18 cellular contexts compared by ENCODE assay signal in the genomic region with DNA sequence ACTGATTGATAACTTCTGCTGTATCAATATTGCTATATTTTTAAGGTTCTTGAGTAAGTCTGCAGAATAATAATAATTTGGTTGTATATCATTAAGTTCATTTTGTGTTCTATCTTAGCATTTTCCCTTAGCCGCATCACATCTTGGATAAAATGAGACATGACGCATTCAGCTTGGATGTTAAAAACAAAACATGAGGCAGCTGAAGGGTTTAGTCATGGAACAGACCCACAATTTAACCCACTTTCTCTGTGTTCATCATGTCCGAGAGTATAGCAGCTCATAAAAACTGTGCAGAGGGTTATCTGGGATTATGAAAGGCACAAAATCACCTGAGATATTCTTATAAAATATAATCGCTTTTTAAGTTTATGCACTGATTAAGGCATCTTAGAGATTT.
A peak's percentile ranks its signal among the peaks of the same experiment; 100 is the strongest.
DNase-seq lines count a peak whose midpoint lies in the region; ATAC-seq and TF ChIP-seq lines count a peak whose summit lies in the region.
"Had no signal": no experiment of that assay in that cellular context is flagged by ENCODE, and none has a peak within 500 bp of the region (broad histone marks: within the 10 kb centered on the region; RNA-seq: fewer than 3 reads in every experiment).

No MANE protein-coding gene starts in this region.

- H3K18ac ChIP-seq in IMR-90 (ENCODE audit: low read depth, low read length) = no peak overlapping the region

- POLR2A ChIA-PET in IMR-90 (lab: Charles Lee; ENCODE audit: unreplicated experiment) (no interaction called here), Caco-2 (lab: Charles Lee) (no interaction called here)

- ATAC-seq in IMR-90 (ENCODE audit: low read depth) (no peak), HG02759 (IDR thresholded peaks at IDR 0.05; ENCODE audit: unreplicated experiment) (no peak)
- ATAC-seq: A549 had no signal

- no peak overlapping the region for H2AK9ac ChIP-seq in IMR-90 (replicated peaks; ENCODE audit: low read depth, low read length, poor library complexity)

- no peak overlapping the region for H2BK20ac ChIP-seq in IMR-90 (ENCODE audit: low read depth, low read length)

- H3K4me3 ChIP-seq in IMR-90 (ENCODE audit: insufficient read depth, low read depth, low read length) = no peak overlapping the region
- peak overlapping the region in 1 of 4 experiments; percentile 6 for H3K4me3 ChIP-seq in fibroblast of lung (replicated peaks in 1 of 4; ENCODE audit: control extremely low read depth in 1 of 4, insufficient read depth in 1 of 4, low read depth in 3 of 4, low read length in 4 of 4)
- H3K4me3 ChIP-seq in Caco-2 (ENCODE audit: low read depth, low read length) = no peak overlapping the region
- H3K4me3 ChIP-seq: A549, BLaER1 had no signal

- H2BK120ac ChIP-seq in IMR-90 (ENCODE audit: low read depth, low read length) = no peak overlapping the region

- no peaks in the 10 kb centered on the region for H3K36me3 Mint-ChIP-seq in Caco-2 (ENCODE audit: insufficient read depth, unreplicated experiment)
- no peaks in the 10 kb centered on the region for H3K36me3 Mint-ChIP-seq in activated naive CD8-positive, alpha-beta T cell treated with anti-CD3 and anti-CD28 coated beads for 36 hours
- H3K36me3 Mint-ChIP-seq: CD8-positive, alpha-beta memory T cell had no signal

- no peaks in the 10 kb centered on the region for H3K4me1 Mint-ChIP-seq in Caco-2 (ENCODE audit: low read depth, unreplicated experiment)
- no peaks in the 10 kb centered on the region for H3K4me1 Mint-ChIP-seq in activated naive CD8-positive, alpha-beta T cell treated with anti-CD3 and anti-CD28 coated beads for 36 hours
- H3K4me1 Mint-ChIP-seq: CD8-positive, alpha-beta memory T cell had no signal

- H3K27ac Mint-ChIP-seq in Caco-2 (ENCODE audit: unreplicated experiment) = no peak overlapping the region
- no peak overlapping the region for H3K27ac Mint-ChIP-seq in activated naive CD8-positive, alpha-beta T cell treated with anti-CD3 and anti-CD28 coated beads for 36 hours
- H3K27ac Mint-ChIP-seq: CD8-positive, alpha-beta memory T cell had no signal

- dilution Hi-C loops in IMR-90 (cut with HindIII; ENCODE audit: low sequenced_read_pairs, unreplicated experiment) = no loop called here

- intact Hi-C loops in IMR-90 (cut with micrococcal nuclease) = no loop called here
- intact Hi-C loops in Caco-2 (cut with micrococcal nuclease; ENCODE audit: unreplicated experiment) = no loop called here

- H3K9ac ChIP-seq in IMR-90 (ENCODE audit: low read depth, low read length) (no peak overlapping the region), fibroblast of lung (ENCODE audit: insufficient read depth, low read length) (no peak overlapping the region)
- H3K9ac ChIP-seq: BLaER1 had no signal

- H3K4me2 ChIP-seq in IMR-90 (ENCODE audit: low read depth, low read length) (no peak overlapping the region), fibroblast of lung (ENCODE audit: extremely low read depth, insufficient read depth, low read length) (no peak overlapping the region)
- H3K4me2 ChIP-seq: A549, BLaER1 had no signal

- no peaks in the 10 kb centered on the region for H3K9me3 Mint-ChIP-seq in Caco-2 (ENCODE audit: unreplicated experiment)
- H3K9me3 Mint-ChIP-seq in activated naive CD8-positive, alpha-beta T cell treated with anti-CD3 and anti-CD28 coated beads for 36 hours = peaks cover 5% of the 10 kb centered on the region

- no peak overlapping the region for H3K23ac ChIP-seq in IMR-90 (ENCODE audit: low read depth, low read length)

- H3K79me2 ChIP-seq in fibroblast of lung (ENCODE audit: control insufficient read depth, insufficient read depth, low read length) = no peaks in the 10 kb centered on the region

- peak; percentile 37 for DNase-seq in AG08395 (ENCODE audit: low spot score)
- DNase-seq in IMR-90 = peak; percentile 66
- peak; percentile 29 to 67 for DNase-seq in fibroblast of lung (ENCODE audit: low read depth in 2 of 2)
- DNase-seq in iris pigment epithelial cell (ENCODE audit: low read depth) = peak; percentile 74
- DNase-seq in Caco-2 = no peak
- DNase-seq in activated naive CD8-positive, alpha-beta T cell treated with anti-CD3 and anti-CD28 coated beads for 36 hours = no peak
- DNase-seq in OCI-M2 (lab: John Stamatoyannopoulos, UW; ENCODE audit: unreplicated experiment) = no peak
- DNase-seq: CD8-positive, alpha-beta memory T cell; GF-D8; Karpas-422; NCI-H1105 treated with DMSO at 0.1 percent for 48 hours; NCI-H1930; NCI-H2171; NCI-H510A; SHP77 treated with DMSO at 0.1 percent for 48 hours had no signal

- no peak overlapping the region for H3K4me3 Mint-ChIP-seq in Caco-2 (ENCODE audit: unreplicated experiment)
- no peak overlapping the region for H3K4me3 Mint-ChIP-seq in activated naive CD8-positive, alpha-beta T cell treated with anti-CD3 and anti-CD28 coated beads for 36 hours
- H3K4me3 Mint-ChIP-seq: CD8-positive, alpha-beta memory T cell had no signal

- H2AK5ac ChIP-seq in IMR-90 (ENCODE audit: low read depth, low read length) = no peak overlapping the region

- H3K27me3 Mint-ChIP-seq in Caco-2 (ENCODE audit: insufficient read depth, unreplicated experiment) = peaks cover 3% of the 10 kb centered on the region
- no peaks in the 10 kb centered on the region for H3K27me3 Mint-ChIP-seq in activated naive CD8-positive, alpha-beta T cell treated with anti-CD3 and anti-CD28 coated beads for 36 hours
- H3K27me3 Mint-ChIP-seq: CD8-positive, alpha-beta memory T cell had no signal

- H3K79me1 ChIP-seq in IMR-90 (ENCODE audit: low read depth in 1 of 2, low read length in 2 of 2) = peaks cover 9 to 17% of the 10 kb centered on the region in 2 experiments; a peak in 3 of 4 replicates

- TF ChIP-seq CTCF in IMR-90 (conservative IDR thresholded peaks at IDR 0.05; ENCODE audit: low read depth, low read length) (no peak), fibroblast of lung (conservative IDR thresholded peaks at IDR 0.05 in 1 of 2, IDR thresholded peaks at IDR 0.05 in 1 of 2; ENCODE audit: low read depth in 1 of 2, low read length in 2 of 2) (no peak), Caco-2 (IDR thresholded peaks at IDR 0.05; ENCODE audit: insufficient read depth in 1 of 2, low read depth in 1 of 2, low read length in 1 of 2, severe bottlenecking in 1 of 2, unreplicated experiment in 1 of 2) (no peak)

- H3K9me3 ChIP-seq in IMR-90 (ENCODE audit: control insufficient read depth, insufficient read depth, low read length) = no peaks in the 10 kb centered on the region
- no peaks in the 10 kb centered on the region for H3K9me3 ChIP-seq in fibroblast of lung (ENCODE audit: control insufficient read depth, insufficient read depth, low read depth, low read length)
- no peaks in the 10 kb centered on the region for H3K9me3 ChIP-seq in Caco-2
- H3K9me3 ChIP-seq: A549, BLaER1 had no signal

- in situ Hi-C loops in IMR-90 (cut with MboI; ENCODE audit: low sequenced_read_pairs) = no loop called here

- WGBS in IMR-90 (ENCODE audit: extremely low coverage in 2 of 2, insufficient read length in 1 of 2), 2 experiments = no CpG with 5 or more reads among the region's 4 CpGs

- BruUV-seq in IMR-90 (replicated peaks; lab: Mats Ljungman, UMichigan) = no TSS peak
- no TSS peak for BruUV-seq in Caco-2 (replicated peaks; lab: Mats Ljungman, UMichigan)

- CTCF ChIA-PET in IMR-90 (lab: Yijun Ruan, JAX) = interaction anchor here (0.6 to 1.2 kb wide), 2 partner anchors 12 to 20 kb away, joined by 3 to 5 read pairs; no protein-coding TSS in a partner anchor
- CTCF ChIA-PET in Caco-2 (lab: Charles Lee) = no interaction called here

- H3K56ac ChIP-seq in IMR-90 (ENCODE audit: extremely low read depth, insufficient read depth, low read length) = no peak overlapping the region

- H3K27me3 ChIP-seq in IMR-90 (ENCODE audit: control insufficient read depth, insufficient read depth, low read length) (no peaks in the 10 kb centered on the region), fibroblast of lung (ENCODE audit: control insufficient read depth, insufficient read depth, low read length) (no peaks in the 10 kb centered on the region), Caco-2 (replicated peaks; ENCODE audit: control insufficient read depth, insufficient read depth, low read length) (no peaks in the 10 kb centered on the region)
- H3K27me3 ChIP-seq: BLaER1 had no signal

- H4K91ac ChIP-seq in IMR-90 (ENCODE audit: insufficient read depth, low read depth, low read length) = no peak overlapping the region

- H3K27ac ChIP-seq in IMR-90 (ENCODE audit: insufficient read depth, low read length) (no peak overlapping the region), fibroblast of lung (ENCODE audit: insufficient read depth, low read length) (no peak overlapping the region)
- H3K27ac ChIP-seq: A549, BLaER1 had no signal

- H2AFZ ChIP-seq in IMR-90 (replicated peaks; ENCODE audit: low read length, poor library complexity) = no peak overlapping the region
- no peak overlapping the region for H2AFZ ChIP-seq in fibroblast of lung (ENCODE audit: low read length)

- H4K8ac ChIP-seq in IMR-90 (ENCODE audit: low read depth in 2 of 2, low read length in 2 of 2) = no peak overlapping the region

- peaks cover 2% of the 10 kb centered on the region; the same call in 1 of the 2 replicates for H3K36me3 ChIP-seq in IMR-90 (ENCODE audit: control insufficient read depth, insufficient read depth, low read length)
- no peaks in the 10 kb centered on the region for H3K36me3 ChIP-seq in fibroblast of lung (ENCODE audit: control insufficient read depth, insufficient read depth, low read length)
- H3K36me3 ChIP-seq in Caco-2 (ENCODE audit: control insufficient read depth, insufficient read depth, low read length) = no peaks in the 10 kb centered on the region
- H3K36me3 ChIP-seq: BLaER1 had no signal

- H3K9me1 ChIP-seq in IMR-90 (ENCODE audit: insufficient read depth, low read length) = no peaks in the 10 kb centered on the region

- H3K4me1 ChIP-seq in IMR-90 (ENCODE audit: control insufficient read depth, insufficient read depth, low read length) (no peaks in the 10 kb centered on the region), fibroblast of lung (ENCODE audit: control insufficient read depth, extremely low read depth, insufficient read depth, low read length) (no peaks in the 10 kb centered on the region), Caco-2 (no peaks in the 10 kb centered on the region)
- H3K4me1 ChIP-seq: A549, BLaER1 had no signal

- no peak overlapping the region for H3K14ac ChIP-seq in IMR-90 (replicated peaks; ENCODE audit: low read depth, low read length)

- H4K5ac ChIP-seq in IMR-90 (ENCODE audit: low read depth, low read length) = no peak overlapping the region

- H2BK15ac ChIP-seq in IMR-90 (ENCODE audit: low read depth, low read length) = no peak overlapping the region

- H2BK5ac ChIP-seq in IMR-90 (ENCODE audit: low read depth, low read length, poor library complexity, severe bottlenecking) = no peak overlapping the region

- H3K4ac ChIP-seq in IMR-90 (ENCODE audit: low read depth, low read length) = no peak overlapping the region

- H4K20me1 ChIP-seq in IMR-90 (ENCODE audit: insufficient read depth, low read length) (no peaks in the 10 kb centered on the region), fibroblast of lung (ENCODE audit: control insufficient read depth, extremely low read depth, insufficient read depth, low read length) (no peaks in the 10 kb centered on the region)
- H4K20me1 ChIP-seq: BLaER1 had no signal

- TF ChIP-seq POLR2A in IMR-90 (IDR thresholded peaks at IDR 0.05; ENCODE audit: low read depth, low read length) = no peak

- TF ChIP-seq RAD21 in IMR-90 (IDR thresholded peaks at IDR 0.05; ENCODE audit: low read length) = no peak

TF ChIP-seq in IMR-90, 13 proteins besides CTCF, POLR2A, EP300 and RAD21 (continues in another document):
- no peak for TF ChIP-seq NFE2L2 (IDR thresholded peaks at IDR 0.05; ENCODE audit: low read depth, low read length)

Comparison
In these comparisons a context has a peak if more than half of its experiments do, and no peak if none do; other contexts are left out.
1. DNase-seq: peak in AG08395 (single experiment), IMR-90 (single experiment), fibroblast of lung (2 of 2) and iris pigment epithelial cell (single experiment); none in Caco-2 (0 of 2), activated naive CD8-positive, alpha-beta T cell treated with anti-CD3 and anti-CD28 coated beads for 36 hours (single experiment) and OCI-M2 (single experiment).